In genomic region chr18:75189696-75190095, GRCh38 we compare ENCODE assay signal across 23 cellular contexts.
"Had no signal": no experiment of that assay in that cellular context is flagged by ENCODE, and none has a peak within 500 bp of the region (broad histone marks: within the 10 kb centered on the region; RNA-seq: fewer than 3 reads in every experiment).

No MANE protein-coding gene starts in this region.

- H3K4me3 ChIP-seq: colonic mucosa, coronary artery, dorsolateral prefrontal cortex, esophagus muscularis mucosa, esophagus squamous epithelium, gastrocnemius medialis, gastroesophageal sphincter, heart left ventricle, heart right ventricle had no signal

- H3K36me3 ChIP-seq: colonic mucosa, esophagus muscularis mucosa, esophagus squamous epithelium, gastrocnemius medialis, gastroesophageal sphincter, heart left ventricle, heart right ventricle had no signal

- H3K27me3 ChIP-seq: colonic mucosa, esophagus muscularis mucosa, esophagus squamous epithelium, foreskin keratinocyte, gastrocnemius medialis, gastroesophageal sphincter, heart left ventricle, heart right ventricle had no signal

- H3K27ac ChIP-seq: colonic mucosa, coronary artery, dorsolateral prefrontal cortex, epithelial cell of prostate, esophagus muscularis mucosa, esophagus squamous epithelium, foreskin keratinocyte, gastrocnemius medialis, gastroesophageal sphincter, heart left ventricle, heart right ventricle had no signal

- H3K4me1 ChIP-seq: colonic mucosa, foreskin keratinocyte, gastrocnemius medialis had no signal

- DNase-seq: colonic mucosa; cortex of kidney; dermis blood vessel endothelial cell; dorsolateral prefrontal cortex; effector CD4-positive, alpha-beta T cell; effector CD8-positive, alpha-beta T cell; effector memory CD4-positive, alpha-beta T cell; effector memory CD8-positive, alpha-beta T cell; endodermal cell; erythroblast; esophagus squamous epithelium; foreskin fibroblast; foreskin keratinocyte; foreskin melanocyte; gastrocnemius medialis; glutamatergic neuron; head of caudate nucleus; heart left ventricle; heart right ventricle had no signal

- H3K9me3 ChIP-seq: colonic mucosa, esophagus muscularis mucosa, esophagus squamous epithelium, gastrocnemius medialis, gastroesophageal sphincter, heart left ventricle, heart right ventricle had no signal
